ENCODE assay signal across 31 cellular contexts in genomic region chr2:235143789-235144188, GRCh38.
"Had no signal": no experiment of that assay in that cellular context is flagged by ENCODE, and none has a peak within 500 bp of the region (broad histone marks: within the 10 kb centered on the region; RNA-seq: fewer than 3 reads in every experiment).

No MANE protein-coding gene starts in this region.

- H3K4me1 ChIP-seq: ascending aorta, foreskin keratinocyte, gastrocnemius medialis, heart left ventricle had no signal

- H3K27ac Mint-ChIP-seq: activated CD4-positive, alpha-beta memory T cell treated with anti-CD3 and anti-CD28 coated beads, Interleukin-2, amount 10 ng/mL, durations not matched to agents 7 days and 5 days; activated CD4-positive, alpha-beta T cell treated with anti-CD3 and anti-CD28 coated beads, Interleukin-2, amount 10 ng/mL, durations not matched to agents 7 days and 5 days; activated naive CD4-positive, alpha-beta T cell treated with anti-CD3 and anti-CD28 coated beads, Interleukin-2, amount 10 ng/mL, durations not matched to agents 7 days and 5 days; activated naive CD4-positive, alpha-beta T cell treated with anti-CD3 and anti-CD28 coated beads, Interleukin-2, amount 50 U/mL, for 72 hours; activated naive CD8-positive, alpha-beta T cell treated with anti-CD3 and anti-CD28 coated beads, Interleukin-2, amount 10 ng/mL, durations not matched to agents 7 days and 5 days; activated T-cell treated with anti-CD3 and anti-CD28 coated beads, Interleukin-2, amount 50 U/mL, for 24 hours; activated T-cell treated with anti-CD3 and anti-CD28 coated beads, Interleukin-2, amount 50 U/mL, for 72 hours; brain; dendritic cell treated with granulocyte-macrophage colony-stimulating factor and Interleukin-4, amounts not matched to agents 40 ng/mL and 50 ng/mL, for 4 days; endodermal cell had no signal

- H3K27ac ChIP-seq: ascending aorta, breast epithelium, cardiac muscle cell, coronary artery, dorsolateral prefrontal cortex, foreskin keratinocyte, gastrocnemius medialis, heart left ventricle had no signal

- H3K4me1 Mint-ChIP-seq: activated CD4-positive, alpha-beta memory T cell treated with anti-CD3 and anti-CD28 coated beads, Interleukin-2, amount 10 ng/mL, durations not matched to agents 7 days and 5 days; activated CD4-positive, alpha-beta T cell treated with anti-CD3 and anti-CD28 coated beads, Interleukin-2, amount 10 ng/mL, durations not matched to agents 7 days and 5 days; activated naive CD4-positive, alpha-beta T cell treated with anti-CD3 and anti-CD28 coated beads, Interleukin-2, amount 10 ng/mL, durations not matched to agents 7 days and 5 days; activated naive CD8-positive, alpha-beta T cell treated with anti-CD3 and anti-CD28 coated beads, Interleukin-2, amount 10 ng/mL, durations not matched to agents 7 days and 5 days; brain had no signal

- H3K36me3 ChIP-seq: ascending aorta, breast epithelium, cardiac muscle cell, gastrocnemius medialis, heart left ventricle had no signal

- H3K36me3 Mint-ChIP-seq: activated naive CD4-positive, alpha-beta T cell treated with anti-CD3 and anti-CD28 coated beads, Interleukin-2, amount 10 ng/mL, durations not matched to agents 7 days and 5 days; activated naive CD4-positive, alpha-beta T cell treated with anti-CD3 and anti-CD28 coated beads, Interleukin-2, amount 50 U/mL, for 72 hours; activated naive CD8-positive, alpha-beta T cell treated with anti-CD3 and anti-CD28 coated beads, Interleukin-2, amount 10 ng/mL, durations not matched to agents 7 days and 5 days; brain had no signal

- H3K4me3 Mint-ChIP-seq: activated CD4-positive, alpha-beta memory T cell treated with anti-CD3 and anti-CD28 coated beads, Interleukin-2, amount 10 ng/mL, durations not matched to agents 7 days and 5 days; activated CD4-positive, alpha-beta T cell treated with anti-CD3 and anti-CD28 coated beads, Interleukin-2, amount 10 ng/mL, durations not matched to agents 7 days and 5 days; activated naive CD4-positive, alpha-beta T cell treated with anti-CD3 and anti-CD28 coated beads, Interleukin-2, amount 10 ng/mL, durations not matched to agents 7 days and 5 days; activated naive CD8-positive, alpha-beta T cell treated with anti-CD3 and anti-CD28 coated beads, Interleukin-2, amount 10 ng/mL, durations not matched to agents 7 days and 5 days; activated T-cell treated with anti-CD3 and anti-CD28 coated beads, Interleukin-2, amount 50 U/mL, for 24 hours; activated T-cell treated with anti-CD3 and anti-CD28 coated beads, Interleukin-2, amount 50 U/mL, for 72 hours; brain; dendritic cell treated with granulocyte-macrophage colony-stimulating factor and Interleukin-4, amounts not matched to agents 40 ng/mL and 50 ng/mL, for 4 days; endodermal cell had no signal

- H3K27me3 ChIP-seq: ascending aorta, breast epithelium, cardiac muscle cell, dorsolateral prefrontal cortex, gastrocnemius medialis had no signal

- DNase-seq: activated CD4-positive, alpha-beta memory T cell treated with anti-CD3 and anti-CD28 coated beads, Interleukin-2, amount 10 ng/mL, durations not matched to agents 7 days and 5 days; activated CD4-positive, alpha-beta T cell treated with anti-CD3 and anti-CD28 coated beads for 1 hour; activated CD4-positive, alpha-beta T cell treated with anti-CD3 and anti-CD28 coated beads for 4 hours; activated CD4-positive, alpha-beta T cell treated with anti-CD3 and anti-CD28 coated beads, Interleukin-2, amount 10 ng/mL, durations not matched to agents 7 days and 5 days; activated CD4-positive, alpha-beta T cell treated with anti-CD3 and anti-CD28 coated beads, Interleukin-2, amount 50 U/mL, for 4 hours; activated CD8-positive, alpha-beta memory T cell treated with anti-CD3 and anti-CD28 coated beads, Interleukin-2, amount 50 U/mL, for 4 hours; activated gamma-delta T cell; activated naive CD4-positive, alpha-beta T cell; activated naive CD4-positive, alpha-beta T cell treated with anti-CD3 and anti-CD28 coated beads, Interleukin-2, amount 10 ng/mL, durations not matched to agents 7 days and 5 days; activated naive CD8-positive, alpha-beta T cell treated with anti-CD3 and anti-CD28 coated beads, Interleukin-2, amount 10 ng/mL, durations not matched to agents 7 days and 5 days; activated T-cell treated with anti-CD3 and anti-CD28 coated beads, Interleukin-2, amount 50 U/mL, for 24 hours; activated T-cell treated with anti-CD3 and anti-CD28 coated beads, Interleukin-2, amount 50 U/mL, for 72 hours; central memory CD4-positive, alpha-beta T cell; cerebellar nuclear complex; dorsolateral prefrontal cortex; effector memory CD4-positive, alpha-beta T cell; endodermal cell; foreskin keratinocyte; gastrocnemius medialis; glutamatergic neuron; heart left ventricle; T-helper 2 cell; T-helper 9 cell had no signal

- H3K27me3 Mint-ChIP-seq: activated naive CD4-positive, alpha-beta T cell treated with anti-CD3 and anti-CD28 coated beads, Interleukin-2, amount 10 ng/mL, durations not matched to agents 7 days and 5 days; dendritic cell treated with granulocyte-macrophage colony-stimulating factor and Interleukin-4, amounts not matched to agents 40 ng/mL and 50 ng/mL, for 4 days had no signal

- ATAC-seq: activated naive CD4-positive, alpha-beta T cell treated with anti-CD3 and anti-CD28 coated beads, Interleukin-2, amount 50 U/mL, for 72 hours; activated T-cell treated with anti-CD3 and anti-CD28 coated beads, Interleukin-2, amount 50 U/mL, for 72 hours; esophagus mucosa; foreskin keratinocyte; gastrocnemius medialis; heart left ventricle had no signal

- H3K9me3 ChIP-seq: ascending aorta, breast epithelium, gastrocnemius medialis, heart left ventricle had no signal

- H3K9me3 Mint-ChIP-seq: activated CD4-positive, alpha-beta memory T cell treated with anti-CD3 and anti-CD28 coated beads, Interleukin-2, amount 10 ng/mL, durations not matched to agents 7 days and 5 days; activated CD4-positive, alpha-beta T cell treated with anti-CD3 and anti-CD28 coated beads, Interleukin-2, amount 10 ng/mL, durations not matched to agents 7 days and 5 days; activated naive CD4-positive, alpha-beta T cell treated with anti-CD3 and anti-CD28 coated beads, Interleukin-2, amount 10 ng/mL, durations not matched to agents 7 days and 5 days; activated naive CD4-positive, alpha-beta T cell treated with anti-CD3 and anti-CD28 coated beads, Interleukin-2, amount 50 U/mL, for 72 hours; activated naive CD8-positive, alpha-beta T cell treated with anti-CD3 and anti-CD28 coated beads, Interleukin-2, amount 10 ng/mL, durations not matched to agents 7 days and 5 days; activated T-cell treated with anti-CD3 and anti-CD28 coated beads, Interleukin-2, amount 50 U/mL, for 24 hours; activated T-cell treated with anti-CD3 and anti-CD28 coated beads, Interleukin-2, amount 50 U/mL, for 72 hours; dendritic cell treated with granulocyte-macrophage colony-stimulating factor and Interleukin-4, amounts not matched to agents 40 ng/mL and 50 ng/mL, for 4 days; endodermal cell had no signal

- H3K4me3 ChIP-seq: ascending aorta, breast epithelium, cardiac muscle cell, coronary artery, dorsolateral prefrontal cortex, gastrocnemius medialis, heart left ventricle had no signal
